In genomic region chr3:159764211-159765024, GRCh38 we compare ENCODE assay signal across 8 cellular contexts.
DNase-seq lines count a peak whose midpoint lies in the region; ATAC-seq lines count a peak whose summit lies in the region.

No MANE protein-coding gene starts in this region.

- H4K20me1 ChIP-seq in BLaER1 treated with 17β-estradiol and CSF1 and Interleukin-3, amounts not matched to agents 10 nM and 100 nM = peaks cover 0 to 9% (median 0%) of the 10 kb centered on the region in 11 experiments; a peak in 5 of 22 replicates

- peak overlapping the region in 9 of 11 experiments; percentile 32 to 82 (median 77); a peak in 18 of 22 replicates for H3K27ac ChIP-seq in BLaER1 treated with 17β-estradiol and CSF1 and Interleukin-3, amounts not matched to agents 10 nM and 100 nM

- ATAC-seq in GM19035 (IDR thresholded peaks at IDR 0.05; ENCODE audit: unreplicated experiment) (peak; percentile 15), Right ventricle myocardium inferior (peak; percentile 58)

- peaks cover 8 to 23% (median 21%) of the 10 kb centered on the region in 10 experiments for H3K4me1 ChIP-seq in BLaER1 treated with 17β-estradiol and CSF1 and Interleukin-3, amounts not matched to agents 10 nM and 100 nM
- H3K4me1 ChIP-seq in adipocyte (ENCODE audit: control insufficient read depth, insufficient read depth, low read length) = peaks cover 16% of the 10 kb centered on the region

- no peaks in the 10 kb centered on the region for H3K36me3 ChIP-seq in BLaER1 treated with 17β-estradiol and CSF1 and Interleukin-3, amounts not matched to agents 10 nM and 100 nM
- no peaks in the 10 kb centered on the region for H3K36me3 ChIP-seq in adipocyte (ENCODE audit: control insufficient read depth, insufficient read depth, low read length, severe bottlenecking)

- intact Hi-C loops in Right ventricle myocardium inferior (cut with DNase I) = loop anchor here (2.0 to 5.0 kb wide), 4 partner anchors 40 to 147 kb away; no protein-coding TSS in a partner anchor

- peak overlapping the region; percentile 65 to 87 (median 80); a peak in 21 of 22 replicates for H3K9ac ChIP-seq in BLaER1 treated with 17β-estradiol and CSF1 and Interleukin-3, amounts not matched to agents 10 nM and 100 nM
- H3K9ac ChIP-seq in adipocyte (ENCODE audit: low read length) = peak overlapping the region; percentile 85

- H3K4me2 ChIP-seq in BLaER1 treated with 17β-estradiol and CSF1 and Interleukin-3, amounts not matched to agents 10 nM and 100 nM = peak overlapping the region; percentile 88 to 99 (median 98)

- H3K9me3 ChIP-seq in BLaER1 treated with 17β-estradiol and CSF1 and Interleukin-3, amounts not matched to agents 10 nM and 100 nM (replicated peaks in 1 of 11) = no peaks in the 10 kb centered on the region
- no peaks in the 10 kb centered on the region for H3K9me3 ChIP-seq in adipocyte (ENCODE audit: control insufficient read depth, low read length)

- peak overlapping the region; percentile 66 to 92 (median 85) for H3K4me3 ChIP-seq in BLaER1 treated with 17β-estradiol and CSF1 and Interleukin-3, amounts not matched to agents 10 nM and 100 nM
- H3K4me3 ChIP-seq in adipocyte (ENCODE audit: low read length) = peak overlapping the region; percentile 88

- DNase-seq in LoVo (ENCODE audit: low spot score) = peak; percentile 46
- peak; percentile 81 for DNase-seq in adipocyte (ENCODE audit: low read depth)
- peak; percentile 80 for DNase-seq in Right ventricle myocardium inferior (ENCODE audit: missing footprints)
- peak; percentile 53 for DNase-seq in occipital lobe (lab: John Stamatoyannopoulos, UW)
- no peak for DNase-seq in RKO (ENCODE audit: low spot score)
- no peak for DNase-seq in NCI-H1092 treated with DMSO at 0.1 percent for 48 hours (lab: John Stamatoyannopoulos, UW)

- peaks cover 0 to 6% (median 0%) of the 10 kb centered on the region in 11 experiments; a peak in 2 of 22 replicates for H3K27me3 ChIP-seq in BLaER1 treated with 17β-estradiol and CSF1 and Interleukin-3, amounts not matched to agents 10 nM and 100 nM
- H3K27me3 ChIP-seq in adipocyte (replicated peaks; ENCODE audit: control insufficient read depth, insufficient read depth, low read length) = no peaks in the 10 kb centered on the region

Comparison
In these comparisons a context has a peak if more than half of its experiments do, and no peak if none do; other contexts are left out.
1. DNase-seq: peak in LoVo (single experiment), adipocyte (single experiment), Right ventricle myocardium inferior (single experiment) and occipital lobe (single experiment); none in RKO (single experiment) and NCI-H1092 treated with DMSO at 0.1 percent for 48 hours (single experiment).